In the genomic region with DNA sequence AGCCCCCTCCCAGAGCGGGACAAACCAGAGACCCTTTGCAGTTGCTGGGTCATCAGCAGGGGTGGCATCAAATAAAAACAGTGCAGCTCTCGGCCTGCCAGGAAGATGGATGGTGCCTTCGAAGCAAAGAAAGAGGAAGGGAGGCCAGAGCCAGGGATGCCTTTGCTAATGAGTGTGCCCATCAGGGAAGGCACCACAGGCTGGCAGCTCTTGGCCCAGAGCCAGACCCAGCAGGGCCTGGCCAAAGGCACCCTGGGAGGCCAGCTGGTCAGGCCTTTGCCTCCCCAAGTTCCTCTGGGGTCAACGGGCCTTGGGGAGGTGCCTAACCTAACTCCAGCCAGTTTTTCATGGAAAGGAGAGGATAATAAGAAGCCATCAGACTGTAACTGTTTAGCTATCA, we compare ENCODE assay signal across 16 cellular contexts. TPM values are rescaled to one million over a fixed set of nuclear protein-coding genes. Genes with fewer than 3 reads are reported as not detected.
DNase-seq lines count a peak whose midpoint lies in the region; ATAC-seq and TF ChIP-seq lines count a peak whose summit lies in the region.
"Had no signal": no experiment of that assay in that cellular context is flagged by ENCODE, and none has a peak within 500 bp of the region (broad histone marks: within the 10 kb centered on the region; RNA-seq: fewer than 3 reads in every experiment).

No MANE protein-coding gene starts in this region.

- H4K12ac ChIP-seq in trophoblast cell (ENCODE audit: low read depth, low read length), result peak overlapping the region; percentile 52

- H3K36me3 ChIP-seq in SK-N-SH (replicated peaks in 1 of 2; ENCODE audit: control insufficient read depth in 1 of 2, insufficient read depth in 2 of 2, low read length in 1 of 2), result no peaks in the 10 kb centered on the region
- no peaks in the 10 kb centered on the region for H3K36me3 ChIP-seq in endodermal cell (ENCODE audit: control insufficient read depth, insufficient read depth, low read length)
- H3K36me3 ChIP-seq in trophoblast cell (ENCODE audit: control insufficient read depth in 1 of 2, insufficient read depth in 2 of 2, low read length in 2 of 2), result no peaks in the 10 kb centered on the region
- H3K36me3 ChIP-seq: upper lobe of right lung had no signal

- H2BK5ac ChIP-seq in trophoblast cell (ENCODE audit: low read depth, low read length, poor library complexity), result peak overlapping the region; percentile 97

- no peaks in the 10 kb centered on the region for H3K9me2 ChIP-seq in SK-N-SH

- WGBS in SK-N-SH (ENCODE audit: low lambda C conversion rate), result 70% methylated on average over 4 of the region's 4 CpGs
- WGBS in endodermal cell (ENCODE audit: insufficient coverage in 1 of 2, insufficient read length in 1 of 2), 2 experiments, result 60 to 89% methylated on average over 1 to 4 of the region's 4 CpGs
- no CpG with 5 or more reads among the region's 4 CpGs for WGBS in trophoblast cell (ENCODE audit: extremely low coverage, insufficient coverage, insufficient read length)

- no peaks in the 10 kb centered on the region; the same call in 1 of the 2 replicates for H3K27me3 ChIP-seq in SK-N-SH (ENCODE audit: insufficient read depth)
- no peaks in the 10 kb centered on the region for H3K27me3 ChIP-seq in endodermal cell (ENCODE audit: control insufficient read depth, insufficient read depth, low read length, poor library complexity, severe bottlenecking)
- H3K27me3 ChIP-seq in trophoblast cell (ENCODE audit: insufficient read depth, low read length), result no peaks in the 10 kb centered on the region
- H3K27me3 ChIP-seq: upper lobe of right lung had no signal

- peak overlapping the region; percentile 93 for H2BK120ac ChIP-seq in trophoblast cell (ENCODE audit: insufficient read depth, low read length, poor library complexity)

- H4K91ac ChIP-seq in trophoblast cell (ENCODE audit: low read depth, low read length), result peak overlapping the region; percentile 96

- CTCF ChIA-PET in SK-N-SH (lab: Yijun Ruan, JAX) (interaction anchor here (0.9 to 2.3 kb wide), 3 partner anchors 9 to 111 kb away, joined by 3 to 12 read pairs (median 3); no protein-coding TSS in a partner anchor), T-cell (lab: Charles Lee) (interaction anchor here (0.6 to 1.6 kb wide), 2 partner anchors 10 to 12 kb away, joined by 5 to 7 read pairs; no protein-coding TSS in a partner anchor)

- H3K27ac Mint-ChIP-seq in endodermal cell, result no peak overlapping the region
- peak overlapping the region in 1 of 2 donors; percentile 28 for H3K27ac Mint-ChIP-seq in T-cell
- H3K27ac Mint-ChIP-seq: activated CD4-positive, alpha-beta T cell treated with anti-CD3 and anti-CD28 coated beads, Interleukin-2, amount 10 ng/mL, durations not matched to agents 7 days and 5 days; stimulated activated naive CD8-positive, alpha-beta T cell treated with anti-CD3 and anti-CD28 coated beads, Interleukin-15, Interleukin-2, amounts not matched to agents 100 ng/mL and 50 ng/mL, for 24 hours had no signal

- H3K79me2 ChIP-seq in SK-N-SH (ENCODE audit: insufficient read depth) (no peaks in the 10 kb centered on the region), trophoblast cell (ENCODE audit: control insufficient read depth, insufficient read depth, low read length, poor library complexity) (peaks cover 3% of the 10 kb centered on the region)

- peak overlapping the region; percentile 92 for H4K8ac ChIP-seq in trophoblast cell (ENCODE audit: low read depth, low read length)

- ATAC-seq in SK-N-SH treated with all-trans-retinoic acid at 6 μM for 48 hours (no peak; the same call in 2 of the 3 replicates), HG02623 (IDR thresholded peaks at IDR 0.05; ENCODE audit: unreplicated experiment) (no peak), T-cell (replicated peaks in 1 of 4) (no peak)

- TF ChIP-seq CTCF in SK-N-SH (IDR thresholded peaks at IDR 0.05), result no peak
- TF ChIP-seq CTCF in endodermal cell (conservative IDR thresholded peaks at IDR 0.05), result no peak

- no peak for TF ChIP-seq RAD21 in SK-N-SH (IDR thresholded peaks at IDR 0.05; ENCODE audit: low read length)

- H3K4me1 ChIP-seq in SK-N-SH (ENCODE audit: control insufficient read depth in 1 of 2, insufficient read depth in 2 of 2, low read depth in 1 of 2, low read length in 1 of 2) (peaks cover 0 to 8% of the 10 kb centered on the region in 2 experiments; a peak in 1 of 4 replicates), endodermal cell (ENCODE audit: control insufficient read depth, insufficient read depth, low read length) (peaks cover 8% of the 10 kb centered on the region), trophoblast cell (ENCODE audit: control insufficient read depth in 1 of 2, insufficient read depth in 2 of 2, low read length in 2 of 2) (peaks cover 29 to 37% of the 10 kb centered on the region in 2 experiments)
- H3K4me1 ChIP-seq: upper lobe of right lung had no signal

- H2AK5ac ChIP-seq in trophoblast cell (ENCODE audit: low read length), result peak overlapping the region; percentile 91

- H3K9me3 ChIP-seq in SK-N-SH, result no peaks in the 10 kb centered on the region
- H3K9me3 ChIP-seq in endodermal cell (ENCODE audit: control insufficient read depth, low read length), result no peaks in the 10 kb centered on the region
- H3K9me3 ChIP-seq in trophoblast cell (ENCODE audit: insufficient read depth, low read depth, low read length), result no peaks in the 10 kb centered on the region
- H3K9me3 ChIP-seq: upper lobe of right lung had no signal

- H3K4ac ChIP-seq in trophoblast cell (ENCODE audit: low read depth, low read length), result peak overlapping the region; percentile 97

- H3K27me3 Mint-ChIP-seq in endodermal cell (ENCODE audit: insufficient read depth), result peaks cover 5% of the 10 kb centered on the region
- peaks cover 0 to 8% of the 10 kb centered on the region in 2 donors for H3K27me3 Mint-ChIP-seq in T-cell

- no peak overlapping the region for H3K9ac ChIP-seq in SK-N-SH
- no peak overlapping the region for H3K9ac ChIP-seq in endodermal cell (ENCODE audit: extremely low read depth, low read length, poor library complexity, severe bottlenecking)
- H3K9ac ChIP-seq in trophoblast cell (ENCODE audit: low read length), result no peak overlapping the region

- H3K18ac ChIP-seq in trophoblast cell (ENCODE audit: low read length), result peak overlapping the region; percentile 88

- TF ChIP-seq EP300 in SK-N-SH (IDR thresholded peaks at IDR 0.05; ENCODE audit: borderline replicate concordance in 1 of 2, low read depth in 1 of 2, low read length in 1 of 2), result no peak

- H3F3A ChIP-seq in SK-N-SH (replicated peaks; ENCODE audit: insufficient read depth), result no peaks in the 10 kb centered on the region

- H3K79me1 ChIP-seq in trophoblast cell (ENCODE audit: low read length), result peaks cover 33% of the 10 kb centered on the region

- H2BK12ac ChIP-seq in trophoblast cell (ENCODE audit: low read length), result peak overlapping the region; percentile 99

- peak overlapping the region; percentile 90 for H3K14ac ChIP-seq in trophoblast cell (ENCODE audit: low read length)

- H3K27ac ChIP-seq in SK-N-SH (ENCODE audit: low read depth in 2 of 2, low read length in 1 of 2) (no peak overlapping the region), endodermal cell (ENCODE audit: low read depth, low read length) (peak overlapping the region; percentile 36), trophoblast cell (ENCODE audit: low read depth, low read length) (peak overlapping the region; percentile 81)
- H3K27ac ChIP-seq: upper lobe of right lung had no signal

- peaks cover 17% of the 10 kb centered on the region for H3K4me1 Mint-ChIP-seq in endodermal cell
- H3K4me1 Mint-ChIP-seq in T-cell, result peaks cover 32 to 41% (median 39%) of the 10 kb centered on the region in 3 donors

- H3K36me3 Mint-ChIP-seq in endodermal cell (ENCODE audit: low read depth), result no peaks in the 10 kb centered on the region
- no peaks in the 10 kb centered on the region for H3K36me3 Mint-ChIP-seq in T-cell

- H3K4me3 Mint-ChIP-seq in endodermal cell (no peak overlapping the region), T-cell (no peak overlapping the region)
- H3K4me3 Mint-ChIP-seq: activated CD4-positive, alpha-beta T cell treated with anti-CD3 and anti-CD28 coated beads, Interleukin-2, amount 10 ng/mL, durations not matched to agents 7 days and 5 days; stimulated activated naive CD8-positive, alpha-beta T cell treated with anti-CD3 and anti-CD28 coated beads, Interleukin-15, Interleukin-2, amounts not matched to agents 100 ng/mL and 50 ng/mL, for 24 hours had no signal

- H3K4me2 ChIP-seq in SK-N-SH (no peak overlapping the region), trophoblast cell (ENCODE audit: low read length) (no peak overlapping the region)

- H4K20me1 ChIP-seq in SK-N-SH (ENCODE audit: insufficient read depth), result no peaks in the 10 kb centered on the region

- no peak overlapping the region for H2AFZ ChIP-seq in SK-N-SH (ENCODE audit: low read depth)
- H2AFZ ChIP-seq in trophoblast cell (ENCODE audit: insufficient read depth, low read length, poor library complexity), result peak overlapping the region; percentile 73

- POLR2A ChIA-PET in SK-N-SH (lab: Yijun Ruan, JAX), result no interaction called here
- POLR2A ChIA-PET in T-cell (lab: Charles Lee), result no interaction called here

- no peak overlapping the region for H3K4me3 ChIP-seq in SK-N-SH (ENCODE audit: low read depth in 2 of 2, low read length in 1 of 2)
- no peak overlapping the region for H3K4me3 ChIP-seq in endodermal cell (ENCODE audit: low read length)
- no peak overlapping the region for H3K4me3 ChIP-seq in trophoblast cell (ENCODE audit: low read depth, low read length)
- H3K4me3 ChIP-seq: upper lobe of right lung had no signal

- no peak overlapping the region for H3K23ac ChIP-seq in trophoblast cell (ENCODE audit: low read length)

- H3K9me3 Mint-ChIP-seq in endodermal cell (no peaks in the 10 kb centered on the region), T-cell (no peaks in the 10 kb centered on the region)
- H3K9me3 Mint-ChIP-seq: activated CD4-positive, alpha-beta T cell treated with anti-CD3 and anti-CD28 coated beads, Interleukin-2, amount 10 ng/mL, durations not matched to agents 7 days and 5 days; stimulated activated naive CD8-positive, alpha-beta T cell treated with anti-CD3 and anti-CD28 coated beads, Interleukin-15, Interleukin-2, amounts not matched to agents 100 ng/mL and 50 ng/mL, for 24 hours had no signal

- DNase-seq in SK-N-SH (peak; percentile 36), NCI-H774 (lab: John Stamatoyannopoulos, UW) (peak; percentile 28), endodermal cell (no peak), trophoblast cell (no peak), NOMO-1 (lab: John Stamatoyannopoulos, UW; ENCODE audit: unreplicated experiment in 2 of 2) (no peak), T-cell (no peak)
- DNase-seq: activated CD4-positive, alpha-beta T cell treated with anti-CD3 and anti-CD28 coated beads, Interleukin-2, amount 10 ng/mL, durations not matched to agents 7 days and 5 days; IMR-90; kidney; NCI-H1048; NCI-H2107; SW 1271; upper lobe of right lung had no signal

RNA-seq across cellular contexts. Expression of a gene that starts 26.4 kb away (rescaled TPM):
- polyA plus RNA-seq in SK-N-SH (2012; rRNA removed), result 6.3 and 7.8 TPM in 2 replicates
- 6.0 and 6.4 TPM in 2 replicates for polyA plus RNA-seq in SK-N-SH (2012; cell fraction: cytosol; rRNA removed)
- polyA plus RNA-seq in SK-N-SH (2012; cell fraction: nucleus; rRNA removed), result 9.8 and 14.8 TPM in 2 replicates
- total RNA-seq in endodermal cell, result 10 to 100 TPM; 21.3 to 26.4 TPM
- 19.0 TPM for polyA plus RNA-seq in endodermal cell (2013, experiment 1 of 2)
- polyA plus RNA-seq in endodermal cell (2013, experiment 2 of 2), result 18.9 TPM
- 13.9 and 15.4 TPM in 2 replicates for polyA plus RNA-seq in trophoblast cell (2013)
- 10 to 100 TPM; 24.3 to 33.5 (median 26.2) TPM for total RNA-seq in T-cell

RNA-seq across cellular contexts. Expression of a gene that starts 31.5 kb away (rescaled TPM):
- polyA plus RNA-seq in SK-N-SH (2012; rRNA removed), result 21.5 and 28.3 TPM in 2 replicates
- 7.0 and 12.0 TPM in 2 replicates for polyA plus RNA-seq in SK-N-SH (2012; cell fraction: cytosol; rRNA removed)
- 74.8 and 77.9 TPM in 2 replicates for polyA plus RNA-seq in SK-N-SH (2012; cell fraction: nucleus; rRNA removed)
- 10 to 100 TPM; 34.1 to 44.8 TPM for total RNA-seq in endodermal cell
- 26.7 TPM for polyA plus RNA-seq in endodermal cell (2013, experiment 1 of 2)
- polyA plus RNA-seq in endodermal cell (2013, experiment 2 of 2), result 25.0 TPM
- 28.0 and 28.3 TPM in 2 replicates for polyA plus RNA-seq in trophoblast cell (2013)
- 10 to 100 TPM; 57.8 to 85.4 (median 75.5) TPM for total RNA-seq in T-cell

RNA-seq across cellular contexts. Expression of a gene that starts 59.5 kb away (rescaled TPM):
- 1.9 and 3.9 TPM in 2 replicates for polyA plus RNA-seq in SK-N-SH (2012; rRNA removed)
- 1.4 and 2.0 TPM in 2 replicates for polyA plus RNA-seq in SK-N-SH (2012; cell fraction: cytosol; rRNA removed)
- polyA plus RNA-seq in SK-N-SH (2012; cell fraction: nucleus; rRNA removed), result 1.9 and 2.7 TPM in 2 replicates
- total RNA-seq in endodermal cell (not detected), T-cell (1 to 10 TPM in 4 of 5 donors, under 1 TPM in 1; 0.47 to 2.1 (median 1.4) TPM)
- 0.68 TPM for polyA plus RNA-seq in endodermal cell (2013, experiment 1 of 2)
- polyA plus RNA-seq in endodermal cell (2013, experiment 2 of 2), result 0.46 TPM
- polyA plus RNA-seq in trophoblast cell (2013), result 12.6 and 13.6 TPM in 2 replicates
- total RNA-seq: activated CD4-positive, alpha-beta T cell treated with anti-CD3 and anti-CD28 coated beads, Interleukin-2, amount 10 ng/mL, durations not matched to agents 7 days and 5 days had no signal

Comparison
In these comparisons a context has a peak if more than half of its experiments do, and no peak if none do; other contexts are left out.
1. DNase-seq: peak in SK-N-SH (single experiment) and NCI-H774 (single experiment); none in endodermal cell (single experiment), trophoblast cell (0 of 2), NOMO-1 (0 of 2) and T-cell (0 of 34).
2. H3K27ac ChIP-seq: peak in endodermal cell (single experiment) and trophoblast cell (single experiment); none in SK-N-SH (0 of 2).